9 cellular contexts compared by ENCODE assay signal in genomic region chr12:13100610-13100881, GRCh38. TPM values are rescaled to one million over a fixed set of nuclear protein-coding genes. Genes with fewer than 3 reads are reported as not detected.
DNase-seq lines count a peak whose midpoint lies in the region; ATAC-seq, FAIRE-seq and TF ChIP-seq lines count a peak whose summit lies in the region.
"Had no signal": no experiment of that assay in that cellular context is flagged by ENCODE, and none has a peak within 500 bp of the region (broad histone marks: within the 10 kb centered on the region; RNA-seq: fewer than 3 reads in every experiment).

No MANE protein-coding gene starts in this region.

- no peaks in the 10 kb centered on the region for H3K27me3 Mint-ChIP-seq in T-helper 1 cell treated with Interleukin-12 subunit alpha and Interleukin-12 subunit beta and Interleukin-4 antibody, amounts not matched to agents 30 μg/mL and 1 μg/mL, for 36 hours (ENCODE audit: low read depth)

- FAIRE-seq in kidney (lab: Jason Lieb, UNC), result no peak

- H3K36me3 Mint-ChIP-seq in T-helper 1 cell treated with Interleukin-12 subunit alpha and Interleukin-12 subunit beta and Interleukin-4 antibody, amounts not matched to agents 30 μg/mL and 1 μg/mL, for 36 hours (ENCODE audit: low read depth), result no peaks in the 10 kb centered on the region
- H3K36me3 Mint-ChIP-seq in activated naive CD4-positive, alpha-beta T cell treated with anti-CD3 and anti-CD28 coated beads, Interleukin-2, amount 50 U/mL, for 72 hours, result no peaks in the 10 kb centered on the region

- TF ChIP-seq EP300 in suprapubic skin (IDR thresholded peaks at IDR 0.05), result no peak

- H3K27ac ChIP-seq in kidney (ENCODE audit: low read depth in 2 of 2, low read length in 2 of 2), result peak overlapping the region; percentile 89 to 94
- H3K27ac ChIP-seq in suprapubic skin, result peak overlapping the region; percentile 95

- H3K4me1 Mint-ChIP-seq in T-helper 1 cell treated with Interleukin-12 subunit alpha and Interleukin-12 subunit beta and Interleukin-4 antibody, amounts not matched to agents 30 μg/mL and 1 μg/mL, for 36 hours (ENCODE audit: low read depth), result peaks cover 32% of the 10 kb centered on the region

- H3K27ac Mint-ChIP-seq in T-helper 1 cell treated with Interleukin-12 subunit alpha and Interleukin-12 subunit beta and Interleukin-4 antibody, amounts not matched to agents 30 μg/mL and 1 μg/mL, for 36 hours, result peak overlapping the region; percentile 71
- H3K27ac Mint-ChIP-seq in activated naive CD4-positive, alpha-beta T cell treated with anti-CD3 and anti-CD28 coated beads, Interleukin-2, amount 50 U/mL, for 72 hours, result peak overlapping the region; percentile 82 to 96

- H3K4me3 Mint-ChIP-seq in T-helper 1 cell treated with Interleukin-12 subunit alpha and Interleukin-12 subunit beta and Interleukin-4 antibody, amounts not matched to agents 30 μg/mL and 1 μg/mL, for 36 hours, result peak overlapping the region; percentile 74

- no peak for ATAC-seq in activated naive CD4-positive, alpha-beta T cell treated with anti-CD3 and anti-CD28 coated beads, Interleukin-2, amount 50 U/mL, for 72 hours
- ATAC-seq in HG02884 (IDR thresholded peaks at IDR 0.05; ENCODE audit: unreplicated experiment), result no peak

- H3K4me3 ChIP-seq in kidney (ENCODE audit: low read length in 2 of 2), result peak overlapping the region; percentile 52 to 54
- peak overlapping the region; percentile 58 for H3K4me3 ChIP-seq in suprapubic skin

- H3K27me3 ChIP-seq in suprapubic skin, result no peaks in the 10 kb centered on the region

- no peak for DNase-seq in T-helper 1 cell
- no peak for DNase-seq in activated naive CD4-positive, alpha-beta T cell treated with anti-CD3 and anti-CD28 coated beads, Interleukin-2, amount 50 U/mL, for 72 hours (ENCODE audit: low spot score in 2 of 2)
- no peak for DNase-seq in kidney
- no peak for DNase-seq in suprapubic skin (ENCODE audit: low spot score in 2 of 2)
- DNase-seq in SKM-1 treated with dmso at 0.1 percent for 144 hours (lab: John Stamatoyannopoulos, UW; ENCODE audit: unreplicated experiment), result no peak
- DNase-seq in GM20000 (ENCODE audit: low spot score), result no peak

- 4% methylated on average over 6 of the region's 6 CpGs for WGBS in suprapubic skin

- H3K4me1 ChIP-seq in kidney (ENCODE audit: control insufficient read depth in 1 of 2, insufficient read depth in 1 of 2, low read depth in 1 of 2, low read length in 2 of 2), result peaks cover 17 to 27% of the 10 kb centered on the region in 2 donors
- peaks cover 64% of the 10 kb centered on the region for H3K4me1 ChIP-seq in suprapubic skin

- TF ChIP-seq CTCF in kidney (IDR thresholded peaks at IDR 0.05; ENCODE audit: borderline replicate concordance, extremely low read depth, insufficient read depth), result no peak
- no peak for TF ChIP-seq CTCF in suprapubic skin (IDR thresholded peaks at IDR 0.05)
- TF ChIP-seq CTCF in GM20000 (IDR thresholded peaks at IDR 0.05; ENCODE audit: extremely low read depth, missing control alignments), result no peak

- no peaks in the 10 kb centered on the region for H3K9me3 ChIP-seq in kidney (ENCODE audit: control insufficient read depth in 1 of 2, low read length in 2 of 2)
- H3K9me3 ChIP-seq in suprapubic skin, result no peaks in the 10 kb centered on the region

- no peaks in the 10 kb centered on the region for H3K9me3 Mint-ChIP-seq in T-helper 1 cell treated with Interleukin-12 subunit alpha and Interleukin-12 subunit beta and Interleukin-4 antibody, amounts not matched to agents 30 μg/mL and 1 μg/mL, for 36 hours
- H3K9me3 Mint-ChIP-seq in activated naive CD4-positive, alpha-beta T cell treated with anti-CD3 and anti-CD28 coated beads, Interleukin-2, amount 50 U/mL, for 72 hours, result no peaks in the 10 kb centered on the region

- TF ChIP-seq POLR2A in suprapubic skin (IDR thresholded peaks at IDR 0.05), result no peak

- intact Hi-C loops in kidney (cut with DNase I), result no loop called here

- H3K36me3 ChIP-seq in kidney (ENCODE audit: control insufficient read depth in 1 of 2, insufficient read depth in 2 of 2, low read length in 2 of 2) (no peaks in the 10 kb centered on the region), suprapubic skin (no peaks in the 10 kb centered on the region)

- peak overlapping the region; percentile 50 to 57 for H3K9ac ChIP-seq in kidney (ENCODE audit: low read length in 2 of 2)

RNA-seq across cellular contexts. Expression of gene GSG1, which starts 2.9 kb away (rescaled TPM):
- total RNA-seq in activated naive CD4-positive, alpha-beta T cell treated with anti-CD3 and anti-CD28 coated beads, Interleukin-2, amount 50 U/mL, for 72 hours, result not detected
- 0.19 TPM for total RNA-seq in kidney
- 0.34 TPM for polyA plus RNA-seq in kidney (ENCODE audit: insufficient read depth, low read depth, low replicate concordance)
- not detected for total RNA-seq in suprapubic skin
- total RNA-seq: Daoy had no signal

RNA-seq across cellular contexts. Expression of gene FAM234B, which starts 56.4 kb away (rescaled TPM):
- total RNA-seq in activated naive CD4-positive, alpha-beta T cell treated with anti-CD3 and anti-CD28 coated beads, Interleukin-2, amount 50 U/mL, for 72 hours, result 10 to 100 TPM in 1 of 2 donors, 1 to 10 TPM in 1; 6.2 to 17.2 TPM
- total RNA-seq in kidney (9.6 TPM), suprapubic skin (10 to 100 TPM; 24.0 to 32.3 (median 27.8) TPM)
- 9.6 TPM for polyA plus RNA-seq in kidney (ENCODE audit: insufficient read depth, low read depth, low replicate concordance)
